1 cellular context compared by ENCODE assay signal in the genomic region with DNA sequence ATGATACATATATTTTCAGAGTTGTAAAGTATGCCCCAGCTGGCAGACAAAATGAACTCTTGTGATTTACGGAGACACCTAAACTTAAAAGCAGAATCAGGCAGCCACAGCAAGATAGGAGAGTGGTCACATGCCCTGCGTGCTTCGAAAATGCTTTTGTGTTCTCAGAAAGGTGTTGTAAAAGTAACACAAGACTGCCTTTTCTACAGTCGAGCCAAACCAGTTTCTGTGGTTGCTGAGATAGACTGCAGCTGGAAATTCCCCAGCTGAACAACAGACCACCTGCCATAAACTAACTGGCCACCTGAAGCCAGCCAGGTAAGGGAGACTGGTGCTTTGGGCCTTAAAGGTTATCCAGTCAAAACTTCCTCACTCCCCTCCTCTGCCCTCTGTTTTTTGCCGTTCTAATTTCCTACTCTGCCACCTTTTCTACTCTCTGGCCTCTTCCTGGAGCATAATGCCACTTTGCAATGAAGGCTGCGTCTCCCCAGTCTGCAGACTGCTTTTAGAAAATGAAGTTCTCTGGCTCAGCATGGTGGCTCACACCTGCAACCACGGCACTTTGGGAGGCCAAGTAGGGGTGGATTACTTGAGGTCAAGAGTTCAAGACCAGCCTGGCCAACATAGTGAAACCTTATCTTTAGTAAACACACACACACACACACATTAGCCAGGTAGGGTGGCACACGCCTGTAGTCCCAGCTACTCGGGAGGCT.
TF ChIP-seq lines count a peak whose summit lies in the region.

No MANE protein-coding gene starts in this region.

TF ChIP-seq in GM12878, 131 proteins besides CTCF, POLR2A, EP300 and RAD21 (continued from another document and continues in another):
- TF ChIP-seq CEBPB (IDR thresholded peaks at IDR 0.05; ENCODE audit: borderline replicate concordance in 1 of 2, low read depth in 2 of 2, low read length in 2 of 2) (no peak), MYC (IDR thresholded peaks at IDR 0.05; ENCODE audit: insufficient read depth, insufficient read length, insufficient replicate concordance, low read length, severe bottlenecking) (no peak), SREBF2 (IDR thresholded peaks at IDR 0.05; ENCODE audit: low read length) (no peak), ZNF687 (IDR thresholded peaks at IDR 0.05) (peak; percentile 48; the same call in 1 of the 2 replicates), CBX3 (IDR thresholded peaks at IDR 0.05; ENCODE audit: borderline replicate concordance, low read depth) (no peak), SP1 (IDR thresholded peaks at IDR 0.05; ENCODE audit: low read depth, low read length) (no peak), ZBTB4 (CRISPR knock-in tag; IDR thresholded peaks at IDR 0.05) (no peak), POU2F2 (IDR thresholded peaks at IDR 0.05; ENCODE audit: borderline replicate concordance, low read depth, low read length) (no peak), SMAD5 (IDR thresholded peaks at IDR 0.05; ENCODE audit: low read depth) (no peak), YBX1 (IDR thresholded peaks at IDR 0.05) (no peak), CHD4 (IDR thresholded peaks at IDR 0.05) (no peak), CREM (IDR thresholded peaks at IDR 0.05; ENCODE audit: low read depth) (no peak), CREB1 (IDR thresholded peaks at IDR 0.05; ENCODE audit: low read depth) (no peak), ZNF622 (IDR thresholded peaks at IDR 0.05) (no peak), CEBPZ (IDR thresholded peaks at IDR 0.05; ENCODE audit: low read depth, low read length) (no peak), ZNF274 (IDR thresholded peaks at IDR 0.05; ENCODE audit: insufficient read depth, insufficient read length) (no peak), SREBF1 (IDR thresholded peaks at IDR 0.05; ENCODE audit: low read length) (no peak), ATF2 (IDR thresholded peaks at IDR 0.05; ENCODE audit: low read length) (no peak), GABPA (IDR thresholded peaks at IDR 0.05; ENCODE audit: low read depth) (no peak), BHLHE40 (IDR thresholded peaks at IDR 0.05; ENCODE audit: borderline replicate concordance in 1 of 2, low read depth in 2 of 2, low read length in 1 of 2) (peak in 1 of 2 experiments; percentile 62; a peak in 2 of 4 replicates), ZNF384 (IDR thresholded peaks at IDR 0.05; ENCODE audit: borderline replicate concordance, low read depth, low read length) (no peak), BMI1 (IDR thresholded peaks at IDR 0.05; ENCODE audit: borderline replicate concordance) (no peak), MTA2 (IDR thresholded peaks at IDR 0.05; ENCODE audit: low read depth) (peak; percentile 38; the same call in 1 of the 2 replicates), LARP7 (IDR thresholded peaks at IDR 0.05) (no peak), TCF3 (IDR thresholded peaks at IDR 0.05; ENCODE audit: borderline replicate concordance, insufficient read depth, low read depth, low read length) (no peak), NRF1 (conservative IDR thresholded peaks at IDR 0.05; ENCODE audit: low read depth, low read length) (no peak), GATAD2B (conservative IDR thresholded peaks at IDR 0.05; ENCODE audit: low read depth) (no peak), RELB (IDR thresholded peaks at IDR 0.05; ENCODE audit: low read depth) (peak; percentile 93), CHD1 (IDR thresholded peaks at IDR 0.05; ENCODE audit: low read depth, low read length) (no peak), RB1 (IDR thresholded peaks at IDR 0.05; ENCODE audit: borderline replicate concordance) (no peak), TCF12 (IDR thresholded peaks at IDR 0.05; ENCODE audit: low read depth, low read length) (peak; percentile 71; the same call in 1 of the 2 replicates), ESRRA (IDR thresholded peaks at IDR 0.05; ENCODE audit: low read length) (no peak), POLR2AphosphoS5 (IDR thresholded peaks at IDR 0.05; ENCODE audit: low read length) (no peak), IKZF2 (IDR thresholded peaks at IDR 0.05) (peak in 1 of 2 experiments; percentile 34; a peak in 1 of 4 replicates)
- TF ChIP-seq, protein P1, sequence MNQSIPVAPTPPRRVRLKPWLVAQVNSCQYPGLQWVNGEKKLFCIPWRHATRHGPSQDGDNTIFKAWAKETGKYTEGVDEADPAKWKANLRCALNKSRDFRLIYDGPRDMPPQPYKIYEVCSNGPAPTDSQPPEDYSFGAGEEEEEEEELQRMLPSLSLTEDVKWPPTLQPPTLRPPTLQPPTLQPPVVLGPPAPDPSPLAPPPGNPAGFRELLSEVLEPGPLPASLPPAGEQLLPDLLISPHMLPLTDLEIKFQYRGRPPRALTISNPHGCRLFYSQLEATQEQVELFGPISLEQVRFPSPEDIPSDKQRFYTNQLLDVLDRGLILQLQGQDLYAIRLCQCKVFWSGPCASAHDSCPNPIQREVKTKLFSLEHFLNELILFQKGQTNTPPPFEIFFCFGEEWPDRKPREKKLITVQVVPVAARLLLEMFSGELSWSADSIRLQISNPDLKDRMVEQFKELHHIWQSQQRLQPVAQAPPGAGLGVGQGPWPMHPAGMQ (IDR thresholded peaks at IDR 0.05; ENCODE audit: borderline replicate concordance) = no peak
- TF ChIP-seq, protein P2, sequence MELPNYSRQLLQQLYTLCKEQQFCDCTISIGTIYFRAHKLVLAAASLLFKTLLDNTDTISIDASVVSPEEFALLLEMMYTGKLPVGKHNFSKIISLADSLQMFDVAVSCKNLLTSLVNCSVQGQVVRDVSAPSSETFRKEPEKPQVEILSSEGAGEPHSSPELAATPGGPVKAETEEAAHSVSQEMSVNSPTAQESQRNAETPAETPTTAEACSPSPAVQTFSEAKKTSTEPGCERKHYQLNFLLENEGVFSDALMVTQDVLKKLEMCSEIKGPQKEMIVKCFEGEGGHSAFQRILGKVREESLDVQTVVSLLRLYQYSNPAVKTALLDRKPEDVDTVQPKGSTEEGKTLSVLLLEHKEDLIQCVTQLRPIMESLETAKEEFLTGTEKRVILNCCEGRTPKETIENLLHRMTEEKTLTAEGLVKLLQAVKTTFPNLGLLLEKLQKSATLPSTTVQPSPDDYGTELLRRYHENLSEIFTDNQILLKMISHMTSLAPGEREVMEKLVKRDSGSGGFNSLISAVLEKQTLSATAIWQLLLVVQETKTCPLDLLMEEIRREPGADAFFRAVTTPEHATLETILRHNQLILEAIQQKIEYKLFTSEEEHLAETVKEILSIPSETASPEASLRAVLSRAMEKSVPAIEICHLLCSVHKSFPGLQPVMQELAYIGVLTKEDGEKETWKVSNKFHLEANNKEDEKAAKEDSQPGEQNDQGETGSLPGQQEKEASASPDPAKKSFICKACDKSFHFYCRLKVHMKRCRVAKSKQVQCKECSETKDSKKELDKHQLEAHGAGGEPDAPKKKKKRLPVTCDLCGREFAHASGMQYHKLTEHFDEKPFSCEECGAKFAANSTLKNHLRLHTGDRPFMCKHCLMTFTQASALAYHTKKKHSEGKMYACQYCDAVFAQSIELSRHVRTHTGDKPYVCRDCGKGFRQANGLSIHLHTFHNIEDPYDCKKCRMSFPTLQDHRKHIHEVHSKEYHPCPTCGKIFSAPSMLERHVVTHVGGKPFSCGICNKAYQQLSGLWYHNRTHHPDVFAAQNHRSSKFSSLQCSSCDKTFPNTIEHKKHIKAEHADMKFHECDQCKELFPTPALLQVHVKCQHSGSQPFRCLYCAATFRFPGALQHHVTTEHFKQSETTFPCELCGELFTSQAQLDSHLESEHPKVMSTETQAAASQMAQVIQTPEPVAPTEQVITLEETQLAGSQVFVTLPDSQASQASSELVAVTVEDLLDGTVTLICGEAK (IDR thresholded peaks at IDR 0.05; ENCODE audit: borderline replicate concordance) = no peak
